8 cellular contexts compared by ENCODE assay signal in genomic region chr3:186108106-186108940, GRCh38.
DNase-seq lines count a peak whose midpoint lies in the region.

No MANE protein-coding gene starts in this region.

- DNase-seq in activated CD4-positive, alpha-beta T cell treated with anti-CD3 and anti-CD28 coated beads for 48 hours = peak; percentile 31
- DNase-seq in activated CD4-positive, alpha-beta T cell treated with anti-CD3 and anti-CD28 coated beads for 4 hours = no peak
- peak; percentile 23 for DNase-seq in NCI-H2171 treated with DMSO at 0.1 percent for 48 hours (lab: John Stamatoyannopoulos, UW)
- DNase-seq in activated T-helper 9 cell treated with anti-CD3 and anti-CD28 coated beads, Interleukin-2, amount 50 U/mL, for 16 hours (ENCODE audit: low read depth) = peak; percentile 4
- peak; percentile 65 for DNase-seq in germinal center (ENCODE audit: low spot score)
- peak in 29 of 56 donors; percentile 24 to 70 (median 48) for DNase-seq in nucleus accumbens (lab: John Stamatoyannopoulos, UW)
- no peak for DNase-seq in activated gamma-delta T cell treated with Interleukin-2 at 50 U/mL for 16 hours
- no peak for DNase-seq in NCI-H187 treated with DMSO at 0.1 percent for 48 hours (lab: John Stamatoyannopoulos, UW)

Comparison
In these comparisons a context has a peak if more than half of its experiments do, and no peak if none do; other contexts are left out.
1. DNase-seq: peak in activated CD4-positive, alpha-beta T cell treated with anti-CD3 and anti-CD28 coated beads for 48 hours (single experiment), NCI-H2171 treated with DMSO at 0.1 percent for 48 hours (single experiment), activated T-helper 9 cell treated with anti-CD3 and anti-CD28 coated beads, Interleukin-2, amount 50 U/mL, for 16 hours (single experiment), germinal center (single experiment) and nucleus accumbens (29 of 56); none in activated CD4-positive, alpha-beta T cell treated with anti-CD3 and anti-CD28 coated beads for 4 hours (0 of 2), activated gamma-delta T cell treated with Interleukin-2 at 50 U/mL for 16 hours (single experiment) and NCI-H187 treated with DMSO at 0.1 percent for 48 hours (single experiment).